In the genomic region with DNA sequence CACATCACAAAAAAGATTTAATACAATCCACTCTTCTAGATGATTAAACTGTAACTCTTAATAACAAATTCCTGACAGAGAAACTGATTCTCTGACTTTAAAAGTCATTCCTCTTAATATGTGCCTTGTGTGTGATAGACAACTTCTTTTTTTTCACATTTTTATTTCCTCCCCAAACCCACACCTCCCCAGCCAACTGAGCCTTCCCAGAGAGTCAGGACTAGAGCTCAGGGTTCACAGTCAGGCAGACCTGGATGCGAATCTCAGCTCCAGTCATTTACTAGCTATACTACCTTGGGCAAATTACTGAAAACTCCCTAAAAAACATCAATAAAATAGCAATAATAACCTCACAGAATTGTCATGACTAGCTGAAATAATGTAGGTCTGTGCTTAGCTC, we compare ENCODE assay signal across 1 cellular context.
TF ChIP-seq lines count a peak whose summit lies in the region.

No MANE protein-coding gene starts in this region.

TF ChIP-seq in GM23338, 12 proteins besides CTCF, POLR2A, EP300 and RAD21:
- TF ChIP-seq, protein P1, sequence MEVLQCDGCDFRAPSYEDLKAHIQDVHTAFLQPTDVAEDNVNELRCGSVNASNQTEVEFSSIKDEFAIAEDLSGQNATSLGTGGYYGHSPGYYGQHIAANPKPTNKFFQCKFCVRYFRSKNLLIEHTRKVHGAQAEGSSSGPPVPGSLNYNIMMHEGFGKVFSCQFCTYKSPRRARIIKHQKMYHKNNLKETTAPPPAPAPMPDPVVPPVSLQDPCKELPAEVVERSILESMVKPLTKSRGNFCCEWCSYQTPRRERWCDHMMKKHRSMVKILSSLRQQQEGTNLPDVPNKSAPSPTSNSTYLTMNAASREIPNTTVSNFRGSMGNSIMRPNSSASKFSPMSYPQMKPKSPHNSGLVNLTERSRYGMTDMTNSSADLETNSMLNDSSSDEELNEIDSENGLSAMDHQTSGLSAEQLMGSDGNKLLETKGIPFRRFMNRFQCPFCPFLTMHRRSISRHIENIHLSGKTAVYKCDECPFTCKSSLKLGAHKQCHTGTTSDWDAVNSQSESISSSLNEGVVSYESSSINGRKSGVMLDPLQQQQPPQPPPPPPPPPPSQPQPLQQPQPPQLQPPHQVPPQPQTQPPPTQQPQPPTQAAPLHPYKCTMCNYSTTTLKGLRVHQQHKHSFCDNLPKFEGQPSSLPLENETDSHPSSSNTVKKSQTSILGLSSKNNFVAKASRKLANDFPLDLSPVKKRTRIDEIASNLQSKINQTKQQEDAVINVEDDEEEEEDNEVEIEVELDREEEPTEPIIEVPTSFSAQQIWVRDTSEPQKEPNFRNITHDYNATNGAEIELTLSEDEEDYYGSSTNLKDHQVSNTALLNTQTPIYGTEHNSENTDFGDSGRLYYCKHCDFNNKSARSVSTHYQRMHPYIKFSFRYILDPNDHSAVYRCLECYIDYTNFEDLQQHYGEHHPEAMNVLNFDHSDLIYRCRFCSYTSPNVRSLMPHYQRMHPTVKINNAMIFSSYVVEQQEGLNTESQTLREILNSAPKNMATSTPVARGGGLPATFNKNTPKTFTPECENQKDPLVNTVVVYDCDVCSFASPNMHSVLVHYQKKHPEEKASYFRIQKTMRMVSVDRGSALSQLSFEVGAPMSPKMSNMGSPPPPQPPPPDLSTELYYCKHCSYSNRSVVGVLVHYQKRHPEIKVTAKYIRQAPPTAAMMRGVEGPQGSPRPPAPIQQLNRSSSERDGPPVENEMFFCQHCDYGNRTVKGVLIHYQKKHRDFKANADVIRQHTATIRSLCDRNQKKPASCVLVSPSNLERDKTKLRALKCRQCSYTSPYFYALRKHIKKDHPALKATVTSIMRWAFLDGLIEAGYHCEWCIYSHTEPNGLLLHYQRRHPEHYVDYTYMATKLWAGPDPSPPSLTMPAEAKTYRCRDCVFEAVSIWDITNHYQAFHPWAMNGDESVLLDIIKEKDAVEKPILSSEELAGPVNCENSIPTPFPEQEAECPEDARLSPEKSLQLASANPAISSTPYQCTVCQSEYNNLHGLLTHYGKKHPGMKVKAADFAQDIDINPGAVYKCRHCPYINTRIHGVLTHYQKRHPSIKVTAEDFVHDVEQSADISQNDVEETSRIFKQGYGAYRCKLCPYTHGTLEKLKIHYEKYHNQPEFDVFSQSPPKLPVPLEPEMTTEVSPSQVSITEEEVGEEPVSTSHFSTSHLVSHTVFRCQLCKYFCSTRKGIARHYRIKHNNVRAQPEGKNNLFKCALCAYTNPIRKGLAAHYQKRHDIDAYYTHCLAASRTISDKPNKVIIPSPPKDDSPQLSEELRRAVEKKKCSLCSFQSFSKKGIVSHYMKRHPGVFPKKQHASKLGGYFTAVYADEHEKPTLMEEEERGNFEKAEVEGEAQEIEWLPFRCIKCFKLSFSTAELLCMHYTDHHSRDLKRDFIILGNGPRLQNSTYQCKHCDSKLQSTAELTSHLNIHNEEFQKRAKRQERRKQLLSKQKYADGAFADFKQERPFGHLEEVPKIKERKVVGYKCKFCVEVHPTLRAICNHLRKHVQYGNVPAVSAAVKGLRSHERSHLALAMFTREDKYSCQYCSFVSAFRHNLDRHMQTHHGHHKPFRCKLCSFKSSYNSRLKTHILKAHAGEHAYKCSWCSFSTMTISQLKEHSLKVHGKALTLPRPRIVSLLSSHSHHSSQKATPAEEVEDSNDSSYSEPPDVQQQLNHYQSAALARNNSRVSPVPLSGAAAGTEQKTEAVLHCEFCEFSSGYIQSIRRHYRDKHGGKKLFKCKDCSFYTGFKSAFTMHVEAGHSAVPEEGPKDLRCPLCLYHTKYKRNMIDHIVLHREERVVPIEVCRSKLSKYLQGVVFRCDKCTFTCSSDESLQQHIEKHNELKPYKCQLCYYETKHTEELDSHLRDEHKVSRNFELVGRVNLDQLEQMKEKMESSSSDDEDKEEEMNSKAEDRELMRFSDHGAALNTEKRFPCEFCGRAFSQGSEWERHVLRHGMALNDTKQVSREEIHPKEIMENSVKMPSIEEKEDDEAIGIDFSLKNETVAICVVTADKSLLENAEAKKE (CRISPR knock-in tag; IDR thresholded peaks at IDR 0.05): no peak
- no peak for TF ChIP-seq EZH2 (IDR thresholded peaks at IDR 0.05; ENCODE audit: low read depth, unreplicated experiment)
- TF ChIP-seq, protein P2, sequence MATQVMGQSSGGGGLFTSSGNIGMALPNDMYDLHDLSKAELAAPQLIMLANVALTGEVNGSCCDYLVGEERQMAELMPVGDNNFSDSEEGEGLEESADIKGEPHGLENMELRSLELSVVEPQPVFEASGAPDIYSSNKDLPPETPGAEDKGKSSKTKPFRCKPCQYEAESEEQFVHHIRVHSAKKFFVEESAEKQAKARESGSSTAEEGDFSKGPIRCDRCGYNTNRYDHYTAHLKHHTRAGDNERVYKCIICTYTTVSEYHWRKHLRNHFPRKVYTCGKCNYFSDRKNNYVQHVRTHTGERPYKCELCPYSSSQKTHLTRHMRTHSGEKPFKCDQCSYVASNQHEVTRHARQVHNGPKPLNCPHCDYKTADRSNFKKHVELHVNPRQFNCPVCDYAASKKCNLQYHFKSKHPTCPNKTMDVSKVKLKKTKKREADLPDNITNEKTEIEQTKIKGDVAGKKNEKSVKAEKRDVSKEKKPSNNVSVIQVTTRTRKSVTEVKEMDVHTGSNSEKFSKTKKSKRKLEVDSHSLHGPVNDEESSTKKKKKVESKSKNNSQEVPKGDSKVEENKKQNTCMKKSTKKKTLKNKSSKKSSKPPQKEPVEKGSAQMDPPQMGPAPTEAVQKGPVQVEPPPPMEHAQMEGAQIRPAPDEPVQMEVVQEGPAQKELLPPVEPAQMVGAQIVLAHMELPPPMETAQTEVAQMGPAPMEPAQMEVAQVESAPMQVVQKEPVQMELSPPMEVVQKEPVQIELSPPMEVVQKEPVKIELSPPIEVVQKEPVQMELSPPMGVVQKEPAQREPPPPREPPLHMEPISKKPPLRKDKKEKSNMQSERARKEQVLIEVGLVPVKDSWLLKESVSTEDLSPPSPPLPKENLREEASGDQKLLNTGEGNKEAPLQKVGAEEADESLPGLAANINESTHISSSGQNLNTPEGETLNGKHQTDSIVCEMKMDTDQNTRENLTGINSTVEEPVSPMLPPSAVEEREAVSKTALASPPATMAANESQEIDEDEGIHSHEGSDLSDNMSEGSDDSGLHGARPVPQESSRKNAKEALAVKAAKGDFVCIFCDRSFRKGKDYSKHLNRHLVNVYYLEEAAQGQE (IDR thresholded peaks at IDR 0.05; ENCODE audit: unreplicated experiment): no peak
- TF ChIP-seq ZNF331 (CRISPR knock-in tag; IDR thresholded peaks at IDR 0.05; ENCODE audit: low read depth): no peak
- TF ChIP-seq EZH2phosphoT487 (IDR thresholded peaks at IDR 0.05; ENCODE audit: unreplicated experiment): no peak
- no peak for TF ChIP-seq NANOG (IDR thresholded peaks at IDR 0.05; ENCODE audit: borderline replicate concordance)
- TF ChIP-seq, protein P3, sequence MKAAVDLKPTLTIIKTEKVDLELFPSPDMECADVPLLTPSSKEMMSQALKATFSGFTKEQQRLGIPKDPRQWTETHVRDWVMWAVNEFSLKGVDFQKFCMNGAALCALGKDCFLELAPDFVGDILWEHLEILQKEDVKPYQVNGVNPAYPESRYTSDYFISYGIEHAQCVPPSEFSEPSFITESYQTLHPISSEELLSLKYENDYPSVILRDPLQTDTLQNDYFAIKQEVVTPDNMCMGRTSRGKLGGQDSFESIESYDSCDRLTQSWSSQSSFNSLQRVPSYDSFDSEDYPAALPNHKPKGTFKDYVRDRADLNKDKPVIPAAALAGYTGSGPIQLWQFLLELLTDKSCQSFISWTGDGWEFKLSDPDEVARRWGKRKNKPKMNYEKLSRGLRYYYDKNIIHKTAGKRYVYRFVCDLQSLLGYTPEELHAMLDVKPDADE (IDR thresholded peaks at IDR 0.05): no peak
- no peak for TF ChIP-seq JUNB (IDR thresholded peaks at IDR 0.05; ENCODE audit: unreplicated experiment)
- TF ChIP-seq POLR2AphosphoS5 (IDR thresholded peaks at IDR 0.05; ENCODE audit: low read depth): no peak
TF ChIP-seq in GM23338: peak in this region for 0.
